In genomic region chr12:119652665-119653064, GRCh38 we compare ENCODE assay signal across 24 cellular contexts. TPM values are rescaled to one million over a fixed set of nuclear protein-coding genes. Genes with fewer than 3 reads are reported as not detected.
"Had no signal": no experiment of that assay in that cellular context is flagged by ENCODE, and none has a peak within 500 bp of the region (broad histone marks: within the 10 kb centered on the region; RNA-seq: fewer than 3 reads in every experiment).

No MANE protein-coding gene starts in this region.

- ATAC-seq: esophagus mucosa, foreskin keratinocyte, gastrocnemius medialis, heart left ventricle had no signal

- DNase-seq: activated CD4-positive, alpha-beta T cell treated with anti-CD3 and anti-CD28 coated beads for 48 hours; activated CD4-positive, alpha-beta T cell treated with anti-CD3 and anti-CD28 coated beads, Interleukin-2, amount 50 U/mL, for 1 hour; activated CD4-positive, alpha-beta T cell treated with anti-CD3 and anti-CD28 coated beads, Interleukin-2, amount 50 U/mL, for 48 hours; activated CD4-positive, CD25-positive, alpha-beta regulatory T cell; activated CD4-positive, CD25-positive, alpha-beta regulatory T cell treated with anti-CD3 and anti-CD28 coated beads, Interleukin-2, amount 50 U/mL, for 72 hours; activated CD8-positive, alpha-beta memory T cell treated with anti-CD3 and anti-CD28 coated beads, Interleukin-2, amount 50 U/mL, for 4 hours; activated effector memory CD4-positive, alpha-beta T cell treated with anti-CD3 and anti-CD28 coated beads, Interleukin-2, amount 50 U/mL, for 16 hours; activated naive CD4-positive, alpha-beta T cell treated with anti-CD3 and anti-CD28 coated beads for 36 hours; activated T-cell treated with anti-CD3 and anti-CD28 coated beads, Interleukin-2, amount 50 U/mL, for 1 hour; central memory CD4-positive, alpha-beta T cell; cerebellar nuclear complex; colonic mucosa; effector memory CD4-positive, alpha-beta T cell; endodermal cell; foreskin keratinocyte; gastrocnemius medialis; glutamatergic neuron; heart left ventricle had no signal

- H3K4me1 Mint-ChIP-seq: brain, endodermal cell had no signal

- H3K4me3 Mint-ChIP-seq: activated naive CD4-positive, alpha-beta T cell treated with anti-CD3 and anti-CD28 coated beads for 36 hours; activated naive CD8-positive, alpha-beta T cell; brain; endodermal cell had no signal

- H3K36me3 Mint-ChIP-seq: brain had no signal

- H3K27ac Mint-ChIP-seq: activated naive CD4-positive, alpha-beta T cell treated with anti-CD3 and anti-CD28 coated beads for 36 hours; activated naive CD8-positive, alpha-beta T cell; activated T-helper 2 cell treated with anti-CD3 and anti-CD28 coated beads, Interferon-gamma antibody, Interleukin-2, Interleukin-4, amounts not matched to agents 10 μg/mL and 5 μg/mL and 100 μg/mL, durations not matched to agents 14 hours and 24 hours and 36 hours; brain; endodermal cell had no signal

RNA-seq across cellular contexts. Expression of gene TMEM233, which starts 59.1 kb away (rescaled TPM):
- total RNA-seq: activated naive CD4-positive, alpha-beta T cell treated with anti-CD3 and anti-CD28 coated beads for 36 hours; activated T-helper 2 cell treated with anti-CD3 and anti-CD28 coated beads, Interferon-gamma antibody, Interleukin-2, Interleukin-4, amounts not matched to agents 10 μg/mL and 5 μg/mL and 100 μg/mL, durations not matched to agents 14 hours and 24 hours and 36 hours; ascending aorta; endodermal cell; esophagus mucosa; foreskin keratinocyte; T-helper 1 cell treated with Interleukin-12 subunit alpha and Interleukin-12 subunit beta and Interleukin-4 antibody, amounts not matched to agents 30 ng/mL and 1 ng/mL, for 36 hours had no signal
